ENCODE assay signal across 8 cellular contexts in the genomic region with DNA sequence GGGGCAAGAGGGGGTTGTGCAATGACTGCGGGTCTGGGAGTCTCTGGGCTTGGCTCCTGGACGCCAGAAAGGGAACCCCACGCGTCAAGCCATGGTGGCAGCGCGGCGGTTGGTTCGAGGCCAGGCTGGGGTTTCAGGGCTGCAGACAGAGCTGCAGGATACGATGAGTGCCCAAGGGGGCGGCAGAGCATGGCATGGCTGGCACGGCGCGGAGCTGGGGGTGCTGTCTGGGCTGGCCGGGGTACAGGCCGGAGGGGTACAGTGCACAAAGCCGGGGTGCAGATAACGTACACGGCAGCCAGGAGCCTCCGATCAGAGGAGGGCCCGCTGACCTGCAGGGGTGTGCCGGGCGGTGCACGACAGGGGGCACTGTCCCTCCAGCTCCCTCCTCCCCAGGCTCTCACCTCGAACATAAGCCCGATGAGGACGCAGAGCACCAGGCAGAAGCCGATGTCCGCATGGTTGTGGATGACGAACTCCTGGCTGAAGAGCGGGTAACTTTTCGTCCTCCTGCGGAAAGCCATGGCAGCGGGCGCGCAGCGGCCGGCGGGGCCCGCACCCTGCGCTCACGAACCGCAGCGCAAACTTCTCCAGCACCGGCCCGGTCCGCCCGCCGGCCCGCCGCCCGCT. TPM values are rescaled to one million over a fixed set of nuclear protein-coding genes. Genes with fewer than 3 reads are reported as not detected.
A peak's percentile ranks its signal among the peaks of the same experiment; 100 is the strongest.
DNase-seq lines count a peak whose midpoint lies in the region; ATAC-seq and TF ChIP-seq lines count a peak whose summit lies in the region.

No MANE protein-coding gene starts in this region.

- 1% methylated on average over 28 of the region's 51 CpGs; no CpG with 5 or more reads in 1 of the 2 experiments for WGBS in IMR-90 (ENCODE audit: extremely low coverage in 2 of 2, insufficient read length in 1 of 2), 2 experiments

- POLR2A ChIA-PET in IMR-90 (lab: Charles Lee; ENCODE audit: unreplicated experiment): interaction anchor here (0.5 to 1.3 kb wide), 8 partner anchors 14 to 157 kb away, joined by 3 read pairs; no protein-coding TSS in a partner anchor

- H2BK5ac ChIP-seq in IMR-90 (ENCODE audit: low read depth, low read length, poor library complexity, severe bottlenecking): peak overlapping the region; percentile 91

- in situ Hi-C loops in IMR-90 (cut with MboI; ENCODE audit: low sequenced_read_pairs): loop anchor here (5.0 kb wide), 1 partner anchor 76 kb away; no protein-coding TSS in a partner anchor

- peak overlapping the region; percentile 93; the same call in 1 of the 2 replicates for H3K56ac ChIP-seq in IMR-90 (ENCODE audit: extremely low read depth, insufficient read depth, low read length)

- peak overlapping the region; percentile 99 for H3K4me2 ChIP-seq in IMR-90 (ENCODE audit: low read depth, low read length)

- intact Hi-C loops in IMR-90 (cut with micrococcal nuclease) (loop anchor here (1.0 to 2.0 kb wide), 5 partner anchors 60 to 160 kb away; no protein-coding TSS in a partner anchor), sciatic nerve (cut with DNase I) (loop anchor here (10.0 kb wide), 1 partner anchor 62 kb away; no protein-coding TSS in a partner anchor)

- peak overlapping the region; percentile 97 for H3K4ac ChIP-seq in IMR-90 (ENCODE audit: low read depth, low read length)

- no peaks in the 10 kb centered on the region for H3K27me3 ChIP-seq in IMR-90 (ENCODE audit: control insufficient read depth, insufficient read depth, low read length)

- peak; percentile 88 for DNase-seq in ELF-1 (ENCODE audit: low read depth, low spot score)
- peak; percentile 85 for DNase-seq in IMR-90
- DNase-seq in SKM-1 treated with dmso at 0.1 percent for 144 hours (lab: John Stamatoyannopoulos, UW; ENCODE audit: unreplicated experiment): peak; percentile 60
- peak; percentile 79 for DNase-seq in amniotic epithelial cell (ENCODE audit: low read depth)
- DNase-seq in hypothalamus (lab: John Stamatoyannopoulos, UW): peak in 29 of 51 donors; percentile 34 to 74 (median 57)
- no peak for DNase-seq in sciatic nerve (ENCODE audit: low spot score)
- DNase-seq in OCI-M2 (lab: John Stamatoyannopoulos, UW; ENCODE audit: unreplicated experiment): no peak

- H3K36me3 ChIP-seq in IMR-90 (ENCODE audit: control insufficient read depth, insufficient read depth, low read length): peaks cover 3% of the 10 kb centered on the region; the same call in 1 of the 2 replicates

- H3K79me1 ChIP-seq in IMR-90 (ENCODE audit: low read depth in 1 of 2, low read length in 2 of 2): peaks cover 0 to 47% of the 10 kb centered on the region in 2 experiments; a peak in 3 of 4 replicates

- H3K9ac ChIP-seq in IMR-90 (ENCODE audit: low read depth, low read length): peak overlapping the region; percentile 86

- peak overlapping the region; percentile 93 for H2BK120ac ChIP-seq in IMR-90 (ENCODE audit: low read depth, low read length)

- H2AK5ac ChIP-seq in IMR-90 (ENCODE audit: low read depth, low read length): peak overlapping the region; percentile 90

- H3K9me3 ChIP-seq in IMR-90 (ENCODE audit: control insufficient read depth, insufficient read depth, low read length): no peaks in the 10 kb centered on the region

- peak overlapping the region; percentile 90 for H2AFZ ChIP-seq in IMR-90 (replicated peaks; ENCODE audit: low read length, poor library complexity)

- H2AK9ac ChIP-seq in IMR-90 (replicated peaks; ENCODE audit: low read depth, low read length, poor library complexity): peak overlapping the region; percentile 97

- peak overlapping the region; percentile 27 for H4K5ac ChIP-seq in IMR-90 (ENCODE audit: low read depth, low read length)

- peak overlapping the region; percentile 97 for H3K14ac ChIP-seq in IMR-90 (replicated peaks; ENCODE audit: low read depth, low read length)

- H3K4me3 ChIP-seq in IMR-90 (ENCODE audit: insufficient read depth, low read depth, low read length): peak overlapping the region; percentile 88

- peak; percentile 71 for TF ChIP-seq CTCF in IMR-90 (conservative IDR thresholded peaks at IDR 0.05; ENCODE audit: low read depth, low read length)

- TF ChIP-seq POLR2A in IMR-90 (IDR thresholded peaks at IDR 0.05; ENCODE audit: low read depth, low read length): peak; percentile 15; the same call in 1 of the 2 replicates

- H4K8ac ChIP-seq in IMR-90 (ENCODE audit: low read depth in 2 of 2, low read length in 2 of 2): peak overlapping the region; percentile 60 to 95; a peak in 3 of 4 replicates

- peak; percentile 58 for ATAC-seq in GM21576 (IDR thresholded peaks at IDR 0.05; ENCODE audit: unreplicated experiment)
- peak; percentile 70 for ATAC-seq in IMR-90 (ENCODE audit: low read depth)
- ATAC-seq in sciatic nerve: peak; percentile 69

- H3K23ac ChIP-seq in IMR-90 (ENCODE audit: low read depth, low read length): peak overlapping the region; percentile 99

- H3K18ac ChIP-seq in IMR-90 (ENCODE audit: low read depth, low read length): peak overlapping the region; percentile 49

- CTCF ChIA-PET in IMR-90 (lab: Yijun Ruan, JAX): interaction anchor here (0.7 to 3.1 kb wide), 7 partner anchors 14 to 501 kb away, joined by 3 to 12 read pairs (median 4); no protein-coding TSS in a partner anchor

- H3K4me1 ChIP-seq in IMR-90 (ENCODE audit: control insufficient read depth, insufficient read depth, low read length): peaks cover 17% of the 10 kb centered on the region

- peak; percentile 71 for TF ChIP-seq RAD21 in IMR-90 (IDR thresholded peaks at IDR 0.05; ENCODE audit: low read length)

- peak overlapping the region; percentile 99 for H4K91ac ChIP-seq in IMR-90 (ENCODE audit: insufficient read depth, low read depth, low read length)

- dilution Hi-C loops in IMR-90 (cut with HindIII; ENCODE audit: low sequenced_read_pairs, unreplicated experiment): no loop called here

- H4K20me1 ChIP-seq in IMR-90 (ENCODE audit: insufficient read depth, low read length): peaks cover 36% of the 10 kb centered on the region

- H2BK15ac ChIP-seq in IMR-90 (ENCODE audit: low read depth, low read length): peak overlapping the region; percentile 74; the same call in 1 of the 3 replicates

- H3K27ac ChIP-seq in IMR-90 (ENCODE audit: insufficient read depth, low read length): peak overlapping the region; percentile 82

- H3K9me1 ChIP-seq in IMR-90 (ENCODE audit: insufficient read depth, low read length): peaks cover 20% of the 10 kb centered on the region

- peak overlapping the region; percentile 7; the same call in 1 of the 2 replicates for H2BK20ac ChIP-seq in IMR-90 (ENCODE audit: low read depth, low read length)

- BruUV-seq in IMR-90 (replicated peaks; lab: Mats Ljungman, UMichigan): no TSS peak

TF ChIP-seq in IMR-90, 13 proteins besides CTCF, POLR2A, EP300 and RAD21:
- TF ChIP-seq MXI1 (IDR thresholded peaks at IDR 0.05; ENCODE audit: borderline replicate concordance, low read depth, low read length) (peak; percentile 61), MAZ (IDR thresholded peaks at IDR 0.05; ENCODE audit: borderline replicate concordance, low read depth, low read length) (0 out of 2 replicates have a peak, but pooled peaks have one; percentile 36), CEBPB (IDR thresholded peaks at IDR 0.05; ENCODE audit: low read depth, low read length) (peak; percentile 82), RCOR1 (IDR thresholded peaks at IDR 0.05; ENCODE audit: insufficient replicate concordance, low read length) (peak; percentile 63), NFE2L2 (IDR thresholded peaks at IDR 0.05; ENCODE audit: low read depth, low read length) (no peak), MAFK (IDR thresholded peaks at IDR 0.05; ENCODE audit: low read depth, low read length) (no peak), SMC3 (IDR thresholded peaks at IDR 0.05; ENCODE audit: low read depth, low read length) (peak; percentile 57), CHD1 (IDR thresholded peaks at IDR 0.05; ENCODE audit: low read depth, low read length) (no peak), BHLHE40 (IDR thresholded peaks at IDR 0.05; ENCODE audit: low read depth, low read length) (no peak), RFX5 (IDR thresholded peaks at IDR 0.05; ENCODE audit: low read depth, low read length) (no peak)
- TF ChIP-seq, protein P1, sequence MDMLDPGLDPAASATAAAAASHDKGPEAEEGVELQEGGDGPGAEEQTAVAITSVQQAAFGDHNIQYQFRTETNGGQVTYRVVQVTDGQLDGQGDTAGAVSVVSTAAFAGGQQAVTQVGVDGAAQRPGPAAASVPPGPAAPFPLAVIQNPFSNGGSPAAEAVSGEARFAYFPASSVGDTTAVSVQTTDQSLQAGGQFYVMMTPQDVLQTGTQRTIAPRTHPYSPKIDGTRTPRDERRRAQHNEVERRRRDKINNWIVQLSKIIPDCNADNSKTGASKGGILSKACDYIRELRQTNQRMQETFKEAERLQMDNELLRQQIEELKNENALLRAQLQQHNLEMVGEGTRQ (IDR thresholded peaks at IDR 0.05; ENCODE audit: low read depth, low read length): peak; percentile 42; the same call in 1 of the 2 replicates

RNA-seq across cellular contexts. Expression of a gene that starts 0.4 kb away (rescaled TPM):
- total RNA-seq in IMR-90 (2012; rRNA removed) (77.2 and 81.1 TPM in 2 replicates), sciatic nerve (18.6 TPM)
- 94.2 and 95.7 TPM in 2 replicates for polyA plus RNA-seq in IMR-90 (2012; rRNA removed)
- 51.8 and 52.7 TPM in 2 replicates for polyA plus RNA-seq in IMR-90 (2012; cell fraction: cytosol; rRNA removed)
- 86.8 and 207 TPM in 2 replicates for polyA plus RNA-seq in IMR-90 (2012; cell fraction: nucleus; rRNA removed; ENCODE audit: low replicate concordance)

Comparison
In these comparisons a context has a peak if more than half of its experiments do, and no peak if none do; other contexts are left out.
1. DNase-seq: peak in ELF-1 (single experiment), IMR-90 (single experiment), SKM-1 treated with dmso at 0.1 percent for 144 hours (single experiment), amniotic epithelial cell (single experiment) and hypothalamus (29 of 51); none in sciatic nerve (single experiment) and OCI-M2 (single experiment).
2. Peak in every context shown above with its lines, with median percentiles within 50 percentile points of each other: ATAC-seq.